Comparison of ENCODE assay signal across 8 cellular contexts in the genomic region with DNA sequence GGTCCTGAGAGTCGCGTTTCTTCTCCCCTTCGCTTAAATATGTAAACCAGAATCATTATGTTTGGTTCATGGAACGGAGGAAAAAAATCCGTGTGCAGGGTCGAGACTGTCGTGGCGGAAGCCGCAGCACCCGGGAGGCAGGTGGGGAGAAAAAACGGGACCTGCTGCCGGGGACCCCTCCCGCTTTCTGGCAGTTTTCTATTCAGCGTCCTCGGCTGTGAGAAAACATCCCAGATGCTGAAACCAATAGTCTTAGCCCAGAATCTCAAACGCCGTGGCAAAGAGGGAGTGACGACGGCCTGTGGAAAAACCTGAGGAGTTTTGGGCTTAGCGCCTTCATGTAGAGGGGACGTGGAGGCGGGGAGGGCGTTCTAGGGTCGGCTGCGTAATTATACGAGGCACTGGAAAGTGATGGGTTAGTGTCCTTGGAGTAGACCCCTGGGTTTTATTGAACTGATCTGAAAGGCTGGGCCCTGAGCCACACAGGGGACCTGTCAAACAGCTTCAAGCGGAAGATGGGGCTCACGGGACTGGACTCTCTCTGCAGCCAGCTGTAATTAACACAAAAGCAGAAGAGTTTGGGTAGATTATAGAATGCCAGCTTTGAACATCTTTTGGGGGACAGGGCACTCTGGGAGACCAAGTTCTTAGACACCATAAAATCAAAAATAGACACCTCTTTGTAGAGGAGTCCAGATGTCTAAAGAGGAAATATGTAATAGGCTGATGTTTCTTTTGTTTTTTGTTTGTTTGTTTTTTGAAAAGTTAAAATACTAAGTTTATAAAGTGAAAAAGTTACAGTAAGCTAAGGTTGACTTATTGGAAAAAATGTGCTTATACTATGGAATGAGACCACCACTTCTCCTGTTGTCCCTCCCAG. TPM values are rescaled to one million over a fixed set of nuclear protein-coding genes. Genes with fewer than 3 reads are reported as not detected.
DNase-seq lines count a peak whose midpoint lies in the region; ATAC-seq, FAIRE-seq and TF ChIP-seq lines count a peak whose summit lies in the region.

No MANE protein-coding gene starts in this region.

- TF ChIP-seq POLR2A in GM12891 (IDR thresholded peaks at IDR 0.05; ENCODE audit: low read depth, low read length), result no peak
- TF ChIP-seq POLR2A in heart left ventricle (IDR thresholded peaks at IDR 0.05), result no peak

- no peak overlapping the region for H4K91ac ChIP-seq in trophoblast cell (ENCODE audit: low read depth, low read length)

- no peak overlapping the region for H2BK5ac ChIP-seq in trophoblast cell (ENCODE audit: low read depth, low read length, poor library complexity)

- H2AFZ ChIP-seq in trophoblast cell (ENCODE audit: insufficient read depth, low read length, poor library complexity), result peak overlapping the region; percentile 8

- WGBS in heart left ventricle, 4 donors, result 0 to 2% (median 1%) methylated on average over 28 of the region's 28 CpGs
- no CpG with 5 or more reads among the region's 28 CpGs for WGBS in trophoblast cell (ENCODE audit: extremely low coverage, insufficient coverage, insufficient read length)

- peak overlapping the region; percentile 81 for H4K8ac ChIP-seq in trophoblast cell (ENCODE audit: low read depth, low read length)

- H3K4me1 ChIP-seq in NT2/D1 (ENCODE audit: insufficient read depth, insufficient read length), result peaks cover 5% of the 10 kb centered on the region
- H3K4me1 ChIP-seq in heart left ventricle, result peaks cover 0 to 35% (median 8%) of the 10 kb centered on the region in 12 donors
- H3K4me1 ChIP-seq in trophoblast cell (ENCODE audit: control insufficient read depth in 1 of 2, insufficient read depth in 2 of 2, low read length in 2 of 2), result peaks cover 1 to 5% of the 10 kb centered on the region in 2 experiments

- H3K79me2 ChIP-seq in trophoblast cell (ENCODE audit: control insufficient read depth, insufficient read depth, low read length, poor library complexity), result peaks cover 3% of the 10 kb centered on the region

- H3K23ac ChIP-seq in trophoblast cell (ENCODE audit: low read length), result no peak overlapping the region

- intact Hi-C loops in heart left ventricle (cut with DNase I), result loop anchor here in 2 of 10 donors (2.0 to 10.0 kb wide), 2 partner anchors 76 kb away; no protein-coding TSS in a partner anchor

- peak overlapping the region; percentile 97 for H3K4me2 ChIP-seq in trophoblast cell (ENCODE audit: low read length)

- no peak overlapping the region for H3K4ac ChIP-seq in trophoblast cell (ENCODE audit: low read depth, low read length)

- ATAC-seq in heart left ventricle (peak; percentile 13 to 53 (median 44)), HG03565 (IDR thresholded peaks at IDR 0.05; ENCODE audit: unreplicated experiment) (no peak)

- H3K27me3 ChIP-seq in NT2/D1 (ENCODE audit: insufficient read depth, insufficient read length) (no peaks in the 10 kb centered on the region), heart left ventricle (no peaks in the 10 kb centered on the region), trophoblast cell (ENCODE audit: insufficient read depth, low read length) (peaks cover 2% of the 10 kb centered on the region)

- H3K14ac ChIP-seq in trophoblast cell (ENCODE audit: low read length), result no peak overlapping the region

- peaks cover 3% of the 10 kb centered on the region for H3K79me1 ChIP-seq in trophoblast cell (ENCODE audit: low read length)

- H3K18ac ChIP-seq in trophoblast cell (ENCODE audit: low read length), result no peak overlapping the region

- peaks cover 23% of the 10 kb centered on the region for H3K36me3 ChIP-seq in NT2/D1 (ENCODE audit: insufficient read depth, insufficient read length, low read length)
- no peaks in the 10 kb centered on the region for H3K36me3 ChIP-seq in heart left ventricle
- H3K36me3 ChIP-seq in trophoblast cell (ENCODE audit: control insufficient read depth in 1 of 2, insufficient read depth in 2 of 2, low read length in 2 of 2), result peaks cover 0 to under 1% of the 10 kb centered on the region in 2 experiments

- H3K4me3 ChIP-seq in NT2/D1 (ENCODE audit: insufficient read length, low read depth) (peak overlapping the region; percentile 70), heart left ventricle (peak overlapping the region; percentile 61 to 89 (median 76)), trophoblast cell (ENCODE audit: low read depth, low read length) (peak overlapping the region; percentile 74)

- H3K9me3 ChIP-seq in NT2/D1 (ENCODE audit: insufficient read depth, low read length), result peaks cover 9% of the 10 kb centered on the region; the same call in 1 of the 2 replicates
- no peaks in the 10 kb centered on the region for H3K9me3 ChIP-seq in heart left ventricle
- peaks cover 2% of the 10 kb centered on the region for H3K9me3 ChIP-seq in trophoblast cell (ENCODE audit: insufficient read depth, low read depth, low read length)

- no peak overlapping the region for H4K12ac ChIP-seq in trophoblast cell (ENCODE audit: low read depth, low read length)

- no peak overlapping the region for H2AK5ac ChIP-seq in trophoblast cell (ENCODE audit: low read length)

- H3K27ac ChIP-seq in heart left ventricle, result peak overlapping the region; percentile 59 to 91 (median 86)
- H3K27ac ChIP-seq in trophoblast cell (ENCODE audit: low read depth, low read length), result no peak overlapping the region

- H2BK12ac ChIP-seq in trophoblast cell (ENCODE audit: low read length), result no peak overlapping the region

- DNase-seq in A172 (ENCODE audit: low spot score) (peak; percentile 19), GM12891 (ENCODE audit: insufficient read length, low spot score) (peak; percentile 26), NT2/D1 (ENCODE audit: low read depth, low spot score) (no peak), heart left ventricle (peak in 2 of 5 donors; percentile 31 to 33), trophoblast cell (peak in 1 of 2 donors; percentile 13), NCI-H446 (lab: John Stamatoyannopoulos, UW) (no peak)
- DNase-seq in activated naive CD4-positive, alpha-beta T cell treated with anti-CD3 and anti-CD28 coated beads, Interleukin-2, amount 50 U/mL, for 16 hours, result peak; percentile 15

- no peak overlapping the region for H2BK120ac ChIP-seq in trophoblast cell (ENCODE audit: insufficient read depth, low read length, poor library complexity)

- H3K9ac ChIP-seq in NT2/D1 (ENCODE audit: insufficient read length, low read depth), result peak overlapping the region; percentile 82
- peak overlapping the region; percentile 59 for H3K9ac ChIP-seq in trophoblast cell (ENCODE audit: low read length)

- no peak for TF ChIP-seq CTCF in heart left ventricle (IDR thresholded peaks at IDR 0.05)

- peak; percentile 48 for FAIRE-seq in GM12891 (lab: Jason Lieb, UNC)

TF ChIP-seq in GM12891, 5 proteins besides CTCF, POLR2A, EP300 and RAD21:
- no peak for TF ChIP-seq SPI1 (IDR thresholded peaks at IDR 0.05; ENCODE audit: low read depth, low read length)
- TF ChIP-seq POU2F2 (IDR thresholded peaks at IDR 0.05; ENCODE audit: low read depth, low read length), result no peak
- TF ChIP-seq TAF1 (IDR thresholded peaks at IDR 0.05; ENCODE audit: low read depth, low read length), result no peak
- TF ChIP-seq PAX5 (IDR thresholded peaks at IDR 0.05; ENCODE audit: insufficient read depth, low read length, severe bottlenecking), result no peak
- TF ChIP-seq POLR2AphosphoS5 (IDR thresholded peaks at IDR 0.05; ENCODE audit: low read depth, low read length), result no peak; the same call in 1 of the 2 replicates

RNA-seq across cellular contexts. Expression of gene BUB1, which starts 0.8 kb away (rescaled TPM):
- total RNA-seq in A172 (2014; rRNA removed; shearing (Covaris generic)), result 111 and 113 TPM in 2 replicates
- polyA plus RNA-seq in GM12891 (2012; ENCODE audit: low read depth, missing spikeins), result 33.5 TPM
- total RNA-seq in heart left ventricle, result 1 to 10 TPM in 5 of 9 donors, under 1 TPM in 3, not detected in 1; 0.30 to 8.3 (median 1.1) TPM
- under 1 TPM; 0.11 to 0.49 TPM for polyA plus RNA-seq in heart left ventricle
- 33.7 and 37.0 TPM in 2 replicates for polyA plus RNA-seq in trophoblast cell (2013)

RNA-seq across cellular contexts. Expression of gene ACOXL, which starts 53.7 kb away (rescaled TPM):
- not detected in 2 replicates for total RNA-seq in A172 (2014; rRNA removed; shearing (Covaris generic))
- polyA plus RNA-seq in GM12891 (2012; ENCODE audit: low read depth, missing spikeins), result 2.2 TPM
- total RNA-seq in heart left ventricle, result under 1 TPM in 1 of 9 donors, not detected in 8; 0.25 TPM
- polyA plus RNA-seq in heart left ventricle, result not detected
- polyA plus RNA-seq in trophoblast cell (2013), result 0.08 and 0.14 TPM in 2 replicates

Comparison
In these comparisons a context has a peak if more than half of its experiments do, and no peak if none do; other contexts are left out.
1. DNase-seq: peak in A172 (single experiment), GM12891 (single experiment) and activated naive CD4-positive, alpha-beta T cell treated with anti-CD3 and anti-CD28 coated beads, Interleukin-2, amount 50 U/mL, for 16 hours (single experiment); none in NT2/D1 (single experiment) and NCI-H446 (0 of 2).
2. RNA of gene BUB1, which starts 0.8 kb away (total RNA-seq): 111 to 113 TPM in A172; 0.30 to 8.3 TPM in heart left ventricle; every median in the first group is over 10 times any median in the second.
3. Peak in every context shown above with its lines, with median percentiles within 50 percentile points of each other: H3K4me3 ChIP-seq.